2 cellular contexts compared by ENCODE assay signal in the genomic region with DNA sequence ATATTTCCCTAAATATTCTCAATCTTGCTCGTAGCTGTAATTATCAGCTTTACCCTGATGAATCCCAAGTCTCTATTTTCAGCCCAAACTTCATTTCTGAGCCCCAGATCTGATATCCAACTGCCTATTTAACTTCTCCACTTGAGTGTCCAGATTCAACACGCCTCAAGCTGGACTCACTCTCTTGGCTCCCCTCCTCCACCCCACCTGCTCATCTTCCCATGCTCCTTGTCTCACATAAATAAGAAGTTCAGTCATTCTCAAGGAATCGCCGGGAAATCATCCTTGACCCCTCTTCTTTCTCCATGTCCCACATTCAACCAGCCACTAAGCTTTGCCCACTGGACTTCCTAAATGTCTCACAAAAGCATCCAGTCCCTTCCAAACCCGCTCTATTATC.
TF ChIP-seq lines count a peak whose summit lies in the region.

No MANE protein-coding gene starts in this region.

TF ChIP-seq in IMR-90, 13 proteins besides CTCF, POLR2A, EP300 and RAD21:
- TF ChIP-seq RCOR1 (IDR thresholded peaks at IDR 0.05; ENCODE audit: insufficient replicate concordance, low read length) (no peak), MXI1 (IDR thresholded peaks at IDR 0.05; ENCODE audit: borderline replicate concordance, low read depth, low read length) (no peak), CHD1 (IDR thresholded peaks at IDR 0.05; ENCODE audit: low read depth, low read length) (no peak), RFX5 (IDR thresholded peaks at IDR 0.05; ENCODE audit: low read depth, low read length) (no peak), MAZ (IDR thresholded peaks at IDR 0.05; ENCODE audit: borderline replicate concordance, low read depth, low read length) (no peak), BHLHE40 (IDR thresholded peaks at IDR 0.05; ENCODE audit: low read depth, low read length) (no peak), CEBPB (IDR thresholded peaks at IDR 0.05; ENCODE audit: low read depth, low read length) (no peak), FOS (IDR thresholded peaks at IDR 0.05; ENCODE audit: low read depth, low read length) (no peak)

TF ChIP-seq in H1, 55 proteins besides CTCF, POLR2A, EP300 and RAD21:
- TF ChIP-seq, protein P1, sequence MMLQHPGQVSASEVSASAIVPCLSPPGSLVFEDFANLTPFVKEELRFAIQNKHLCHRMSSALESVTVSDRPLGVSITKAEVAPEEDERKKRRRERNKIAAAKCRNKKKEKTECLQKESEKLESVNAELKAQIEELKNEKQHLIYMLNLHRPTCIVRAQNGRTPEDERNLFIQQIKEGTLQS (IDR thresholded peaks at IDR 0.05; ENCODE audit: insufficient read depth, low read depth, low read length): no peak
- TF ChIP-seq CBX8 (IDR thresholded peaks at IDR 0.05; ENCODE audit: borderline replicate concordance, low read depth, low read length) (no peak), SIN3A (conservative IDR thresholded peaks at IDR 0.05 in 1 of 2, IDR thresholded peaks at IDR 0.05 in 1 of 2; ENCODE audit: low read depth in 1 of 2, low read length in 2 of 2) (no peak), POLR2AphosphoS5 (IDR thresholded peaks at IDR 0.05; ENCODE audit: low read depth, low read length) (no peak), ZNF274 (IDR thresholded peaks at IDR 0.05; ENCODE audit: borderline replicate concordance, extremely low read depth, low read length) (no peak)
TF ChIP-seq in H1: peak in this region for 0.
